Comparison of ENCODE assay signal across 7 cellular contexts in the genomic region with DNA sequence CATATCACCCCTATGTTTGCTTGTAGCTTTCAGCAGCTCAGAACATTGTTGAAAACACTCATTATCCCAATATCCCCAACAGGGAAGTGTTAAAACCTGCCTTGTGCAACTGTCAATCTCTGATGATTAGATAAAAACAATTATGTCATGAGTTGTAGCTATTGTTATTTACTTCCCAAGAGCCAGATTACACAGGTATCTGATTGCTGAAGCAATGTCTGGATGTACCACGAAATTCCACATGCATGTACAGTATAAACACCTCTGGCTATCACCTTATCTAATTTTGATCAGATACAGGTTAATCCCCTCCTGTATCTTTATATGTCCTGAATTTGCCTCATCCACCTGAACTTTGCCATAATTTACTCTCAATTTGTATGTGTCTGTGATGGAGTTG. TPM values are rescaled to one million over a fixed set of nuclear protein-coding genes. Genes with fewer than 3 reads are reported as not detected.
"Had no signal": no experiment of that assay in that cellular context is flagged by ENCODE, and none has a peak within 500 bp of the region (broad histone marks: within the 10 kb centered on the region; RNA-seq: fewer than 3 reads in every experiment).

No MANE protein-coding gene starts in this region.

- DNase-seq: GM23248, GOT3, H7, KBM-7 had no signal

- H3K27ac ChIP-seq: GM23248 had no signal

- H3K4me3 ChIP-seq: GM23248, HAP-1 had no signal

- H3K9me3 ChIP-seq: HAP-1 had no signal

- H2AFZ ChIP-seq: GM23248 had no signal

- H3K36me3 ChIP-seq: HAP-1 had no signal

- H3K9ac ChIP-seq: GM23248 had no signal

RNA-seq across cellular contexts. Expression of a gene that starts 38.7 kb away (rescaled TPM):
- total RNA-seq: GM23248, H4, H7 had no signal
- polyA plus RNA-seq: IgD-negative memory B cell had no signal
